ENCODE assay signal across 1 cellular context in genomic region chr17:47252209-47252608, GRCh38.
A peak's percentile ranks its signal among the peaks of the same experiment; 100 is the strongest.
TF ChIP-seq lines count a peak whose summit lies in the region.

No MANE protein-coding gene starts in this region.

TF ChIP-seq in HepG2, 621 proteins besides CTCF, POLR2A, EP300 and RAD21 (continued from another document and continues in another):
- TF ChIP-seq TRIM22 (IDR thresholded peaks at IDR 0.05): no peak
- no peak for TF ChIP-seq NRL (CRISPR knock-in tag; IDR thresholded peaks at IDR 0.05; ENCODE audit: borderline replicate concordance)
- TF ChIP-seq ZSCAN21 (CRISPR knock-in tag; IDR thresholded peaks at IDR 0.05; ENCODE audit: borderline replicate concordance): no peak
- peak in 1 of 2 experiments; percentile 39; a peak in 1 of 4 replicates for TF ChIP-seq KLF16 (CRISPR knock-in tag; IDR thresholded peaks at IDR 0.05)
- TF ChIP-seq DRAP1 (CRISPR knock-in tag; IDR thresholded peaks at IDR 0.05): peak; percentile 69
- TF ChIP-seq STAT5B (CRISPR knock-in tag; IDR thresholded peaks at IDR 0.05): no peak
- TF ChIP-seq EED (CRISPR knock-in tag; IDR thresholded peaks at IDR 0.05): no peak
- no peak for TF ChIP-seq ZNF790 (CRISPR knock-in tag; IDR thresholded peaks at IDR 0.05; ENCODE audit: borderline replicate concordance)
- no peak for TF ChIP-seq ZNF362 (CRISPR knock-in tag; IDR thresholded peaks at IDR 0.05; ENCODE audit: borderline replicate concordance)
- peak; percentile 50; the same call in 1 of the 2 replicates for TF ChIP-seq NCOR1 (IDR thresholded peaks at IDR 0.05; ENCODE audit: borderline replicate concordance, low read length)
- no peak for TF ChIP-seq ZNF451 (CRISPR knock-in tag; IDR thresholded peaks at IDR 0.05)
- 0 out of 2 replicates have a peak, but pooled peaks have one; percentile 24 for TF ChIP-seq ZNF7 (CRISPR knock-in tag; IDR thresholded peaks at IDR 0.05)
- peak; percentile 32 for TF ChIP-seq XRCC5 (optimal IDR thresholded peaks at IDR 0.05; ENCODE audit: low read length)
- TF ChIP-seq ARID4A (CRISPR knock-in tag; IDR thresholded peaks at IDR 0.05; ENCODE audit: borderline replicate concordance): no peak; the same call in 1 of the 2 replicates
- TF ChIP-seq AHR (CRISPR knock-in tag; IDR thresholded peaks at IDR 0.05): no peak
- no peak for TF ChIP-seq HHEX (CRISPR knock-in tag; IDR thresholded peaks at IDR 0.05)
- TF ChIP-seq, protein P1, sequence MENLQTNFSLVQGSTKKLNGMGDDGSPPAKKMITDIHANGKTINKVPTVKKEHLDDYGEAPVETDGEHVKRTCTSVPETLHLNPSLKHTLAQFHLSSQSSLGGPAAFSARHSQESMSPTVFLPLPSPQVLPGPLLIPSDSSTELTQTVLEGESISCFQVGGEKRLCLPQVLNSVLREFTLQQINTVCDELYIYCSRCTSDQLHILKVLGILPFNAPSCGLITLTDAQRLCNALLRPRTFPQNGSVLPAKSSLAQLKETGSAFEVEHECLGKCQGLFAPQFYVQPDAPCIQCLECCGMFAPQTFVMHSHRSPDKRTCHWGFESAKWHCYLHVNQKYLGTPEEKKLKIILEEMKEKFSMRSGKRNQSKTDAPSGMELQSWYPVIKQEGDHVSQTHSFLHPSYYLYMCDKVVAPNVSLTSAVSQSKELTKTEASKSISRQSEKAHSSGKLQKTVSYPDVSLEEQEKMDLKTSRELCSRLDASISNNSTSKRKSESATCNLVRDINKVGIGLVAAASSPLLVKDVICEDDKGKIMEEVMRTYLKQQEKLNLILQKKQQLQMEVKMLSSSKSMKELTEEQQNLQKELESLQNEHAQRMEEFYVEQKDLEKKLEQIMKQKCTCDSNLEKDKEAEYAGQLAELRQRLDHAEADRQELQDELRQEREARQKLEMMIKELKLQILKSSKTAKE (CRISPR knock-in tag; IDR thresholded peaks at IDR 0.05; ENCODE audit: borderline replicate concordance): no peak
- TF ChIP-seq MXI1 (IDR thresholded peaks at IDR 0.05; ENCODE audit: borderline replicate concordance, low read depth, low read length): no peak
- no peak for TF ChIP-seq ZNF431 (CRISPR knock-in tag; IDR thresholded peaks at IDR 0.05; ENCODE audit: borderline replicate concordance, low read depth)
- TF ChIP-seq ZFP1 (CRISPR knock-in tag; IDR thresholded peaks at IDR 0.05): no peak
- no peak for TF ChIP-seq ZFAT (CRISPR knock-in tag; conservative IDR thresholded peaks at IDR 0.05)
- TF ChIP-seq ZSCAN5A (CRISPR knock-in tag; IDR thresholded peaks at IDR 0.05; ENCODE audit: borderline replicate concordance): 0 out of 2 replicates have a peak, but pooled peaks have one; percentile 64
- TF ChIP-seq HDAC2 (CRISPR knock-in tag; IDR thresholded peaks at IDR 0.05): peak; percentile 58; the same call in 1 of the 2 replicates
- TF ChIP-seq ZMYM4 (CRISPR knock-in tag; IDR thresholded peaks at IDR 0.05): peak; percentile 41; the same call in 1 of the 2 replicates
- no peak for TF ChIP-seq PREB (CRISPR knock-in tag; IDR thresholded peaks at IDR 0.05)
- no peak for TF ChIP-seq ZFP37 (CRISPR knock-in tag; IDR thresholded peaks at IDR 0.05; ENCODE audit: borderline replicate concordance)
- TF ChIP-seq GTF3A (CRISPR knock-in tag; conservative IDR thresholded peaks at IDR 0.05): no peak
- peak; percentile 27; the same call in 1 of the 2 replicates for TF ChIP-seq HOXA3 (CRISPR knock-in tag; IDR thresholded peaks at IDR 0.05)
- no peak for TF ChIP-seq RELA (CRISPR knock-in tag; IDR thresholded peaks at IDR 0.05)
- no peak for TF ChIP-seq FOXP1 (IDR thresholded peaks at IDR 0.05)
- no peak for TF ChIP-seq FOXP1 (CRISPR knock-in tag; IDR thresholded peaks at IDR 0.05)
- TF ChIP-seq ATRX (CRISPR knock-in tag; IDR thresholded peaks at IDR 0.05; ENCODE audit: borderline replicate concordance): no peak
- 0 out of 2 replicates have a peak, but pooled peaks have one; percentile 69 for TF ChIP-seq ZNF354B (CRISPR knock-in tag; IDR thresholded peaks at IDR 0.05)
- no peak for TF ChIP-seq RBM39 (IDR thresholded peaks at IDR 0.05; ENCODE audit: low read depth, low read length, poor library complexity, severe bottlenecking)
- TF ChIP-seq CBX1 (IDR thresholded peaks at IDR 0.05; ENCODE audit: low read depth): no peak
- no peak for TF ChIP-seq NFRKB (IDR thresholded peaks at IDR 0.05)
- peak; percentile 29; the same call in 1 of the 2 replicates for TF ChIP-seq SPEN (CRISPR knock-in tag; IDR thresholded peaks at IDR 0.05; ENCODE audit: low read depth)
- TF ChIP-seq, protein P2, sequence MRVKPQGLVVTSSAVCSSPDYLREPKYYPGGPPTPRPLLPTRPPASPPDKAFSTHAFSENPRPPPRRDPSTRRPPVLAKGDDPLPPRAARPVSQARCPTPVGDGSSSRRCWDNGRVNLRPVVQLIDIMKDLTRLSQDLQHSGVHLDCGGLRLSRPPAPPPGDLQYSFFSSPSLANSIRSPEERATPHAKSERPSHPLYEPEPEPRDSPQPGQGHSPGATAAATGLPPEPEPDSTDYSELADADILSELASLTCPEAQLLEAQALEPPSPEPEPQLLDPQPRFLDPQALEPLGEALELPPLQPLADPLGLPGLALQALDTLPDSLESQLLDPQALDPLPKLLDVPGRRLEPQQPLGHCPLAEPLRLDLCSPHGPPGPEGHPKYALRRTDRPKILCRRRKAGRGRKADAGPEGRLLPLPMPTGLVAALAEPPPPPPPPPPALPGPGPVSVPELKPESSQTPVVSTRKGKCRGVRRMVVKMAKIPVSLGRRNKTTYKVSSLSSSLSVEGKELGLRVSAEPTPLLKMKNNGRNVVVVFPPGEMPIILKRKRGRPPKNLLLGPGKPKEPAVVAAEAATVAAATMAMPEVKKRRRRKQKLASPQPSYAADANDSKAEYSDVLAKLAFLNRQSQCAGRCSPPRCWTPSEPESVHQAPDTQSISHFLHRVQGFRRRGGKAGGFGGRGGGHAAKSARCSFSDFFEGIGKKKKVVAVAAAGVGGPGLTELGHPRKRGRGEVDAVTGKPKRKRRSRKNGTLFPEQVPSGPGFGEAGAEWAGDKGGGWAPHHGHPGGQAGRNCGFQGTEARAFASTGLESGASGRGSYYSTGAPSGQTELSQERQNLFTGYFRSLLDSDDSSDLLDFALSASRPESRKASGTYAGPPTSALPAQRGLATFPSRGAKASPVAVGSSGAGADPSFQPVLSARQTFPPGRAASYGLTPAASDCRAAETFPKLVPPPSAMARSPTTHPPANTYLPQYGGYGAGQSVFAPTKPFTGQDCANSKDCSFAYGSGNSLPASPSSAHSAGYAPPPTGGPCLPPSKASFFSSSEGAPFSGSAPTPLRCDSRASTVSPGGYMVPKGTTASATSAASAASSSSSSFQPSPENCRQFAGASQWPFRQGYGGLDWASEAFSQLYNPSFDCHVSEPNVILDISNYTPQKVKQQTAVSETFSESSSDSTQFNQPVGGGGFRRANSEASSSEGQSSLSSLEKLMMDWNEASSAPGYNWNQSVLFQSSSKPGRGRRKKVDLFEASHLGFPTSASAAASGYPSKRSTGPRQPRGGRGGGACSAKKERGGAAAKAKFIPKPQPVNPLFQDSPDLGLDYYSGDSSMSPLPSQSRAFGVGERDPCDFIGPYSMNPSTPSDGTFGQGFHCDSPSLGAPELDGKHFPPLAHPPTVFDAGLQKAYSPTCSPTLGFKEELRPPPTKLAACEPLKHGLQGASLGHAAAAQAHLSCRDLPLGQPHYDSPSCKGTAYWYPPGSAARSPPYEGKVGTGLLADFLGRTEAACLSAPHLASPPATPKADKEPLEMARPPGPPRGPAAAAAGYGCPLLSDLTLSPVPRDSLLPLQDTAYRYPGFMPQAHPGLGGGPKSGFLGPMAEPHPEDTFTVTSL (CRISPR knock-in tag; IDR thresholded peaks at IDR 0.05; ENCODE audit: borderline replicate concordance): no peak
- 0 out of 2 replicates have a peak, but pooled peaks have one; percentile 8 for TF ChIP-seq BCL6 (CRISPR knock-in tag; IDR thresholded peaks at IDR 0.05)
- TF ChIP-seq RNF2 (conservative IDR thresholded peaks at IDR 0.05; ENCODE audit: low read depth): no peak
- TF ChIP-seq ZNF350 (CRISPR knock-in tag; IDR thresholded peaks at IDR 0.05; ENCODE audit: borderline replicate concordance, low read depth): no peak; the same call in 1 of the 2 replicates
- no peak for TF ChIP-seq MAFK (conservative IDR thresholded peaks at IDR 0.05 in 1 of 2, IDR thresholded peaks at IDR 0.05 in 1 of 2; ENCODE audit: low read length in 2 of 2)
